Comparison of ENCODE assay signal across 8 cellular contexts in genomic region chr1:53982034-53982761, GRCh38. TPM values are rescaled to one million over a fixed set of nuclear protein-coding genes. Genes with fewer than 3 reads are reported as not detected.
A peak's percentile ranks its signal among the peaks of the same experiment; 100 is the strongest.
DNase-seq lines count a peak whose midpoint lies in the region; ATAC-seq and TF ChIP-seq lines count a peak whose summit lies in the region.

No MANE protein-coding gene starts in this region.

- H3K9me3 Mint-ChIP-seq in neural crest cell = no peaks in the 10 kb centered on the region
- H3K9me3 Mint-ChIP-seq in activated T-cell treated with anti-CD3 and anti-CD28 coated beads, Interleukin-2, amount 50 U/mL, for 72 hours = no peaks in the 10 kb centered on the region

- no peaks in the 10 kb centered on the region for H3K27me3 Mint-ChIP-seq in neural crest cell (ENCODE audit: low read depth)
- no peaks in the 10 kb centered on the region for H3K27me3 Mint-ChIP-seq in activated T-cell treated with anti-CD3 and anti-CD28 coated beads, Interleukin-2, amount 50 U/mL, for 72 hours (ENCODE audit: low read depth)

- H3K4me1 Mint-ChIP-seq in neural crest cell = peaks cover 10% of the 10 kb centered on the region
- peaks cover 15% of the 10 kb centered on the region for H3K4me1 Mint-ChIP-seq in activated T-cell treated with anti-CD3 and anti-CD28 coated beads, Interleukin-2, amount 50 U/mL, for 72 hours (ENCODE audit: low read depth)

- H3K36me3 Mint-ChIP-seq in neural crest cell (ENCODE audit: low read depth) = no peaks in the 10 kb centered on the region
- no peaks in the 10 kb centered on the region for H3K36me3 Mint-ChIP-seq in activated T-cell treated with anti-CD3 and anti-CD28 coated beads, Interleukin-2, amount 50 U/mL, for 72 hours (ENCODE audit: insufficient read depth in 2 of 2)

- H3K4me3 ChIP-seq in fibroblast of mammary gland (ENCODE audit: control insufficient read depth, low read depth, low read length) = peak overlapping the region; percentile 45

- no peak for TF ChIP-seq CTCF in fibroblast of mammary gland (conservative IDR thresholded peaks at IDR 0.05; ENCODE audit: control insufficient read depth, insufficient read depth, low read depth, low read length)
- no peak for TF ChIP-seq CTCF in neural crest cell (conservative IDR thresholded peaks at IDR 0.05)

- no peak for ATAC-seq in activated T-cell treated with anti-CD3 and anti-CD28 coated beads, Interleukin-2, amount 50 U/mL, for 72 hours (replicated peaks in 1 of 2)

- H3K4me3 Mint-ChIP-seq in neural crest cell = peak overlapping the region; percentile 24
- H3K4me3 Mint-ChIP-seq in activated T-cell treated with anti-CD3 and anti-CD28 coated beads, Interleukin-2, amount 50 U/mL, for 72 hours = peak overlapping the region in 1 of 2 donors; percentile 19

- DNase-seq in DMS153 treated with DMSO at 0.1 percent for 48 hours (lab: John Stamatoyannopoulos, UW; ENCODE audit: unreplicated experiment) (peak; percentile 54), OCI-M1 (lab: John Stamatoyannopoulos, UW) (peak; percentile 72), fibroblast of mammary gland (ENCODE audit: low read depth) (peak; percentile 50), neural crest cell (ENCODE audit: low read depth, low spot score) (peak; percentile 8), cerebellar cortex (ENCODE audit: low spot score) (no peak), H4 (ENCODE audit: low spot score) (no peak)
- no peak for DNase-seq in activated T-cell treated with anti-CD3 and anti-CD28 coated beads, Interleukin-2, amount 50 U/mL, for 72 hours
- no peak for DNase-seq in stimulated activated CD4-positive, alpha-beta T cell treated with anti-CD3 and anti-CD28 coated beads, Interleukin-1b, Interleukin-23, amount 100 ng/mL, for 48 hours

- peak overlapping the region; percentile 14 for H3K27ac Mint-ChIP-seq in neural crest cell (ENCODE audit: unreplicated experiment)
- no peak overlapping the region for H3K27ac Mint-ChIP-seq in activated T-cell treated with anti-CD3 and anti-CD28 coated beads, Interleukin-2, amount 50 U/mL, for 72 hours

RNA-seq across cellular contexts. Expression of gene LDLRAD1, which starts 35.8 kb away (rescaled TPM):
- total RNA-seq in neural crest cell = not detected in 2 replicates
- not detected for total RNA-seq in activated T-cell treated with anti-CD3 and anti-CD28 coated beads, Interleukin-2, amount 50 U/mL, for 72 hours
- total RNA-seq in H4 (2014; rRNA removed; shearing (Covaris generic)) = not detected in 2 replicates

RNA-seq across cellular contexts. Expression of gene LRRC42, which starts 36.0 kb away (rescaled TPM):
- total RNA-seq in neural crest cell = 45.4 and 45.8 TPM in 2 replicates
- total RNA-seq in activated T-cell treated with anti-CD3 and anti-CD28 coated beads, Interleukin-2, amount 50 U/mL, for 72 hours = 10 to 100 TPM; 39.0 to 40.3 TPM
- 56.6 and 64.3 TPM in 2 replicates for total RNA-seq in H4 (2014; rRNA removed; shearing (Covaris generic))

RNA-seq across cellular contexts. Expression of gene IFT25, which starts 36.7 kb away (rescaled TPM):
- 41.0 and 41.1 TPM in 2 replicates for total RNA-seq in neural crest cell
- total RNA-seq in activated T-cell treated with anti-CD3 and anti-CD28 coated beads, Interleukin-2, amount 50 U/mL, for 72 hours = 10 to 100 TPM; 59.6 to 68.3 TPM
- total RNA-seq in H4 (2014; rRNA removed; shearing (Covaris generic)) = 71.9 and 86.5 TPM in 2 replicates

Comparison
In these comparisons a context has a peak if more than half of its experiments do, and no peak if none do; other contexts are left out.
1. DNase-seq: peak in DMS153 treated with DMSO at 0.1 percent for 48 hours (single experiment), OCI-M1 (single experiment), fibroblast of mammary gland (single experiment) and neural crest cell (single experiment); none in cerebellar cortex (single experiment), activated T-cell treated with anti-CD3 and anti-CD28 coated beads, Interleukin-2, amount 50 U/mL, for 72 hours (0 of 2), H4 (single experiment) and stimulated activated CD4-positive, alpha-beta T cell treated with anti-CD3 and anti-CD28 coated beads, Interleukin-1b, Interleukin-23, amount 100 ng/mL, for 48 hours (single experiment).